1 cellular context compared by ENCODE assay signal in the genomic region with DNA sequence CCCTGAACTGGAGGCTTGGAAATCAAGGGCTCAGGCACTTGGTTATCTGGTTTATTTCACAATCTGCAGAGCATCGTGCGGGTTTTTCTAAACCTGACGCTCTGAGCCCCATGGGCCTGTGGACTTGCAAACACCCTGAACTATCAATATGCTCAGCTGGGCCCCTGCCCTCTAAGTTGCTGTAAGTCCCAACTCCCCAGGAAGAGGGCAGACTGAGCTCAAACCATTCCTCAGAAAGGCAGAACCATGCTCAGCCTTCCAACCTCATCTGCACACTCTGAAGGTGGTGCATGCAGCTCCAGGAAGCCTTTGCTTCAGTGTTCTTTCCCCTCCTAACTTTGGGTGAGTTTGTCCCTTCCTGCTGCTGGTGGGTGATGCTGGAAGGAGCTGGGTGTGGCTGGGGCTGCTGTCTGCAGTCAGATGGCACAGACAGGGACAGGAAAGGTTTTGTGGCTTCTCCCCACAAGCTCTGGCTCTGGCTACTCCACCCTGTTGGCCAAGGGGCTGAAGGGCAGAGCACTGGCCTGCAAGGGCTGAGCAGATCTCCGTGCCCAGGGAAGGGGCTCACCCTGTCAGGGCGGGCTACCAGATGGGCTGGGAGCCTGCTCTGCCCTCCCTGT. TPM values are rescaled to one million over a fixed set of nuclear protein-coding genes. Genes with fewer than 3 reads are reported as not detected.
"Had no signal": no experiment of that assay in that cellular context is flagged by ENCODE, and none has a peak within 500 bp of the region (broad histone marks: within the 10 kb centered on the region; RNA-seq: fewer than 3 reads in every experiment).

No MANE protein-coding gene starts in this region.

RNA-seq across cellular contexts. Expression of a gene that starts 3.8 kb away (rescaled TPM):
- total RNA-seq: PC-3 had no signal
